1 cellular context compared by ENCODE assay signal in genomic region chr6:134195164-134195906, GRCh38.
TF ChIP-seq lines count a peak whose summit lies in the region.

No MANE protein-coding gene starts in this region.

TF ChIP-seq in endothelial cell of umbilical vein, 7 proteins besides CTCF, POLR2A, EP300 and RAD21:
- TF ChIP-seq JUN (IDR thresholded peaks at IDR 0.05; ENCODE audit: borderline replicate concordance, insufficient read depth, insufficient read length, low read depth): no peak
- no peak for TF ChIP-seq FOS (IDR thresholded peaks at IDR 0.05; ENCODE audit: borderline replicate concordance, insufficient read depth, low read length)
- TF ChIP-seq, protein P1, sequence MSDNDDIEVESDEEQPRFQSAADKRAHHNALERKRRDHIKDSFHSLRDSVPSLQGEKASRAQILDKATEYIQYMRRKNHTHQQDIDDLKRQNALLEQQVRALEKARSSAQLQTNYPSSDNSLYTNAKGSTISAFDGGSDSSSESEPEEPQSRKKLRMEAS (IDR thresholded peaks at IDR 0.05; ENCODE audit: insufficient read depth, insufficient read length): no peak
- no peak for TF ChIP-seq POLR2AphosphoS5 (IDR thresholded peaks at IDR 0.05; ENCODE audit: insufficient read depth, low read depth, low read length)
- TF ChIP-seq EZH2 (IDR thresholded peaks at IDR 0.05; ENCODE audit: borderline replicate concordance, low read depth, low read length, severe bottlenecking): no peak
- no peak for TF ChIP-seq GATA2 (IDR thresholded peaks at IDR 0.05; ENCODE audit: insufficient read depth, insufficient read length, low read depth, low read length)
- TF ChIP-seq MYC (IDR thresholded peaks at IDR 0.05; ENCODE audit: low read depth, low read length): no peak
